ENCODE assay signal across 1 cellular context in the genomic region with DNA sequence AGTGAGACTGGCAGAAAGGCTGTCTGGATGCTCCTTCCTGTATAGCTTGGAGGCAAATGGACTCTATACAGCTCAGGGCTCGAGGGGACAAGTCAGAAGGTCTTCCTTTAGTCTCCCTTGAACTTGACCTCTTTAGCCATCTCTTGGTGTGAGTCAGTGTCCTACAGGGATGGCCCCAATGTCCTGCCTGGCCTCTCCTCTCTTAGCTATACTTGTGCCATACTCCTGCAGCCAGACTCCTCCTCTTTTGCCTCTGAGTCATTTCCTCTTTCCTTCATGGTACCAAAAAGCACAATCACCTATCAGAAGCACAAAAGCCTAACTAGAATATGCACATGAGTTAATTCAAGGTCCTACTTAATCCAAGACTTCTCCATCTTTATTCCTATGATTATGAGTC.
TF ChIP-seq lines count a peak whose summit lies in the region.

No MANE protein-coding gene starts in this region.

TF ChIP-seq in SK-N-SH treated with all-trans-retinoic acid at 6 μM for 48 hours, 23 proteins besides CTCF, POLR2A, EP300 and RAD21 (continued from another document):
- TF ChIP-seq, protein P1, sequence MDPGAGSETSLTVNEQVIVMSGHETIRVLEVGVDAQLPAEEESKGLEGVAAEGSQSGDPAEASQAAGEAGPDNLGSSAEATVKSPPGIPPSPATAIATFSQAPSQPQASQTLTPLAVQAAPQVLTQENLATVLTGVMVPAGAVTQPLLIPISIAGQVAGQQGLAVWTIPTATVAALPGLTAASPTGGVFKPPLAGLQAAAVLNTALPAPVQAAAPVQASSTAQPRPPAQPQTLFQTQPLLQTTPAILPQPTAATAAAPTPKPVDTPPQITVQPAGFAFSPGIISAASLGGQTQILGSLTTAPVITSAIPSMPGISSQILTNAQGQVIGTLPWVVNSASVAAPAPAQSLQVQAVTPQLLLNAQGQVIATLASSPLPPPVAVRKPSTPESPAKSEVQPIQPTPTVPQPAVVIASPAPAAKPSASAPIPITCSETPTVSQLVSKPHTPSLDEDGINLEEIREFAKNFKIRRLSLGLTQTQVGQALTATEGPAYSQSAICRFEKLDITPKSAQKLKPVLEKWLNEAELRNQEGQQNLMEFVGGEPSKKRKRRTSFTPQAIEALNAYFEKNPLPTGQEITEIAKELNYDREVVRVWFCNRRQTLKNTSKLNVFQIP (CRISPR knock-in tag; IDR thresholded peaks at IDR 0.05; ENCODE audit: borderline replicate concordance, low read depth): no peak
- TF ChIP-seq, protein P2, sequence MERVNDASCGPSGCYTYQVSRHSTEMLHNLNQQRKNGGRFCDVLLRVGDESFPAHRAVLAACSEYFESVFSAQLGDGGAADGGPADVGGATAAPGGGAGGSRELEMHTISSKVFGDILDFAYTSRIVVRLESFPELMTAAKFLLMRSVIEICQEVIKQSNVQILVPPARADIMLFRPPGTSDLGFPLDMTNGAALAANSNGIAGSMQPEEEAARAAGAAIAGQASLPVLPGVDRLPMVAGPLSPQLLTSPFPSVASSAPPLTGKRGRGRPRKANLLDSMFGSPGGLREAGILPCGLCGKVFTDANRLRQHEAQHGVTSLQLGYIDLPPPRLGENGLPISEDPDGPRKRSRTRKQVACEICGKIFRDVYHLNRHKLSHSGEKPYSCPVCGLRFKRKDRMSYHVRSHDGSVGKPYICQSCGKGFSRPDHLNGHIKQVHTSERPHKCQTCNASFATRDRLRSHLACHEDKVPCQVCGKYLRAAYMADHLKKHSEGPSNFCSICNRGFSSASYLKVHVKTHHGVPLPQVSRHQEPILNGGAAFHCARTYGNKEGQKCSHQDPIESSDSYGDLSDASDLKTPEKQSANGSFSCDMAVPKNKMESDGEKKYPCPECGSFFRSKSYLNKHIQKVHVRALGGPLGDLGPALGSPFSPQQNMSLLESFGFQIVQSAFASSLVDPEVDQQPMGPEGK (CRISPR knock-in tag; IDR thresholded peaks at IDR 0.05; ENCODE audit: borderline replicate concordance): no peak
- TF ChIP-seq ZFP30 (CRISPR knock-in tag; IDR thresholded peaks at IDR 0.05) (no peak), ZNF8 (CRISPR knock-in tag; IDR thresholded peaks at IDR 0.05) (no peak), ZFP3 (CRISPR knock-in tag; IDR thresholded peaks at IDR 0.05) (no peak), TOX (CRISPR knock-in tag; IDR thresholded peaks at IDR 0.05; ENCODE audit: borderline replicate concordance) (no peak), GLIS3 (CRISPR knock-in tag; IDR thresholded peaks at IDR 0.05) (no peak), ZNF70 (CRISPR knock-in tag; IDR thresholded peaks at IDR 0.05) (no peak), PPARA (CRISPR knock-in tag; IDR thresholded peaks at IDR 0.05; ENCODE audit: borderline replicate concordance) (no peak), RARB (CRISPR knock-in tag; IDR thresholded peaks at IDR 0.05) (no peak), ZC3H10 (CRISPR knock-in tag; IDR thresholded peaks at IDR 0.05) (no peak)
TF ChIP-seq in SK-N-SH treated with all-trans-retinoic acid at 6 μM for 48 hours: peak in this region for 0.
